In the genomic region with DNA sequence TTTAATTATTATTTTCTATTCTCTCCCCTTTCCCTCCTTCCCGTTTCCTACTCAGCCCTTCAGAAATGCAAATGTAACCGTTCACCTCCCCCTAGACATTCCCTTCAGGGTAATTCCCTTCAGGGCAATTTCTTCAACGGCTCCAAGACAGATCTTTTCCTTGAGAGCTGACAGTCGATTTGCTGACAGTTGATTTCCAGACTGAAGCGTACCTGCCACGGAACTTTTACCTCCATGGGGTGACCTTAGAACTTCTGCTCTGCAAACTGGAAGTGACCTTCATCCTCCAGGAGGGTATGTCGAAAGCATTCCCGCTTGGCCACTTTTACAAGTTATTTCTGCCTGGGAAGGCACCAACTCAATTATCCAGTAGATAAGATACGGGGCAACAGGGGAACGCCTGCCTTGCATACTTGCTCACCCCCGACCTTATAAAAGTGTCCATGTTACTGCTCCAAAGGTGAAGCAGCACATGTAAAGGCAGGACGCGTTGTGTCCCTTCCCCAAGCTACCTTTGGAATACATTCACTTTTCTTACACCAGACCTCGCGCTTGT, we compare ENCODE assay signal across 1 cellular context.
TF ChIP-seq lines count a peak whose summit lies in the region.

No MANE protein-coding gene starts in this region.

TF ChIP-seq in HepG2, 621 proteins besides CTCF, POLR2A, EP300 and RAD21 (continued from another document and continues in another):
- TF ChIP-seq, protein P1, sequence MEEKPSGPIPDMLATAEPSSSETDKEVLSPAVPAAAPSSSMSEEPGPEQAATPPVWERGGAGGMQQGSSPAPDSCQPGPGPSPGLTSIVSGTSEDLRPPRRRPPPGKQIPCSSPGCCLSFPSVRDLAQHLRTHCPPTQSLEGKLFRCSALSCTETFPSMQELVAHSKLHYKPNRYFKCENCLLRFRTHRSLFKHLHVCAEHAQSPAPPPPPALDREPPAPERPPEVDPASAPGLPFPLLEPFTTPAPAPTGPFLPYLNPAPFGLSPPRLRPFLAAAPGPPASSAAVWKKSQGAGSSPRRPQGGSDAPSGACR (CRISPR knock-in tag; IDR thresholded peaks at IDR 0.05) = 0 out of 2 replicates have a peak, but pooled peaks have one; percentile 47
- TF ChIP-seq ZNF430 (CRISPR knock-in tag; IDR thresholded peaks at IDR 0.05) = peak; percentile 69; the same call in 1 of the 2 replicates
- TF ChIP-seq ZNF766 (CRISPR knock-in tag; IDR thresholded peaks at IDR 0.05; ENCODE audit: borderline replicate concordance) = no peak
- TF ChIP-seq SRSF1 (optimal IDR thresholded peaks at IDR 0.05; ENCODE audit: low read depth, low read length) = no peak
- TF ChIP-seq, protein P2, sequence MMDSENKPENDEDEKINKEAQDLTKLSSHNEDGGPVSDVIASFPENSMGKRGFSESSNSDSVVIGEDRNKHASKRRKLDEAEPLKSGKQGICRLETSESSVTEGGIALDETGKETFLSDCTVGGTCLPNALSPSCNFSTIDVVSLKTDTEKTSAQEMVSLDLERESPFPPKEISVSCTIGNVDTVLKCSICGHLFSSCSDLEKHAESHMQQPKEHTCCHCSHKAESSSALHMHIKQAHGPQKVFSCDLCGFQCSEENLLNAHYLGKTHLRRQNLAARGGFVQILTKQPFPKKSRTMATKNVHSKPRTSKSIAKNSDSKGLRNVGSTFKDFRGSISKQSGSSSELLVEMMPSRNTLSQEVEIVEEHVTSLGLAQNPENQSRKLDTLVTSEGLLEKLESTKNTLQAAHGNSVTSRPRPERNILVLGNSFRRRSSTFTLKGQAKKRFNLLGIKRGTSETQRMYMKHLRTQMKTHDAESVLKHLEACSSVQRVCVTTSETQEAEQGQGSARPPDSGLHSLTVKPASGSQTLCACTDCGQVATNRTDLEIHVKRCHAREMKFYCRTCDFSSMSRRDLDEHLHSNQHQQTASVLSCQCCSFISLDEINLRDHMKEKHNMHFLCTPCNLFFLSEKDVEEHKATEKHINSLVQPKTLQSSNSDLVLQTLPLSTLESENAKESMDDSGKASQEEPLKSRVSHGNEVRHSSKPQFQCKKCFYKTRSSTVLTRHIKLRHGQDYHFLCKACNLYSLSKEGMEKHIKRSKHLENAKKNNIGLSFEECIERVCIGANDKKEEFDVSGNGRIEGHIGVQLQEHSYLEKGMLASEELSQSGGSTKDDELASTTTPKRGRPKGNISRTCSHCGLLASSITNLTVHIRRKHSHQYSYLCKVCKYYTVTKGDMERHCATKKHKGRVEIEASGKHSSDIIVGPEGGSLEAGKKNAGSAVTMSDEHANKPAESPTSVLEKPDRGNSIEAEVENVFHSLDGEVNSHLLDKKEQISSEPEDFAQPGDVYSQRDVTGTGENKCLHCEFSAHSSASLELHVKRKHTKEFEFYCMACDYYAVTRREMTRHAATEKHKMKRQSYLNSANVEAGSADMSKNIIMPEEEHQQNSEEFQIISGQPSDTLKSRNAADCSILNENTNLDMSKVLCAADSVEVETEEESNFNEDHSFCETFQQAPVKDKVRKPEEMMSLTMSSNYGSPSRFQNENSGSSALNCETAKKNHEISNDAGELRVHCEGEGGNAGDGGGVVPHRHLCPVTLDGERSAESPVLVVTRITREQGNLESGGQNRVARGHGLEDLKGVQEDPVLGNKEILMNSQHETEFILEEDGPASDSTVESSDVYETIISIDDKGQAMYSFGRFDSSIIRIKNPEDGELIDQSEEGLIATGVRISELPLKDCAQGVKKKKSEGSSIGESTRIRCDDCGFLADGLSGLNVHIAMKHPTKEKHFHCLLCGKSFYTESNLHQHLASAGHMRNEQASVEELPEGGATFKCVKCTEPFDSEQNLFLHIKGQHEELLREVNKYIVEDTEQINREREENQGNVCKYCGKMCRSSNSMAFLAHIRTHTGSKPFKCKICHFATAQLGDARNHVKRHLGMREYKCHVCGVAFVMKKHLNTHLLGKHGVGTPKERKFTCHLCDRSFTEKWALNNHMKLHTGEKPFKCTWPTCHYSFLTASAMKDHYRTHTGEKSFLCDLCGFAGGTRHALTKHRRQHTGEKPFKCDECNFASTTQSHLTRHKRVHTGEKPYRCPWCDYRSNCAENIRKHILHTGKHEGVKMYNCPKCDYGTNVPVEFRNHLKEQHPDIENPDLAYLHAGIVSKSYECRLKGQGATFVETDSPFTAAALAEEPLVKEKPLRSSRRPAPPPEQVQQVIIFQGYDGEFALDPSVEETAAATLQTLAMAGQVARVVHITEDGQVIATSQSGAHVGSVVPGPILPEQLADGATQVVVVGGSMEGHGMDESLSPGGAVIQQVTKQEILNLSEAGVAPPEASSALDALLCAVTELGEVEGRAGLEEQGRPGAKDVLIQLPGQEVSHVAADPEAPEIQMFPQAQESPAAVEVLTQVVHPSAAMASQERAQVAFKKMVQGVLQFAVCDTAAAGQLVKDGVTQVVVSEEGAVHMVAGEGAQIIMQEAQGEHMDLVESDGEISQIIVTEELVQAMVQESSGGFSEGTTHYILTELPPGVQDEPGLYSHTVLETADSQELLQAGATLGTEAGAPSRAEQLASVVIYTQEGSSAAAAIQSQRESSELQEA (CRISPR knock-in tag; IDR thresholded peaks at IDR 0.05; ENCODE audit: not compliant biosample characterization) = no peak
- TF ChIP-seq ZBTB1 (CRISPR knock-in tag; IDR thresholded peaks at IDR 0.05; ENCODE audit: borderline replicate concordance) = no peak
- TF ChIP-seq ZNF326 (CRISPR knock-in tag; IDR thresholded peaks at IDR 0.05; ENCODE audit: borderline replicate concordance) = no peak
- peak; percentile 56; the same call in 1 of the 2 replicates for TF ChIP-seq HMG20A (CRISPR knock-in tag; IDR thresholded peaks at IDR 0.05; ENCODE audit: borderline replicate concordance)
- TF ChIP-seq, protein P3, sequence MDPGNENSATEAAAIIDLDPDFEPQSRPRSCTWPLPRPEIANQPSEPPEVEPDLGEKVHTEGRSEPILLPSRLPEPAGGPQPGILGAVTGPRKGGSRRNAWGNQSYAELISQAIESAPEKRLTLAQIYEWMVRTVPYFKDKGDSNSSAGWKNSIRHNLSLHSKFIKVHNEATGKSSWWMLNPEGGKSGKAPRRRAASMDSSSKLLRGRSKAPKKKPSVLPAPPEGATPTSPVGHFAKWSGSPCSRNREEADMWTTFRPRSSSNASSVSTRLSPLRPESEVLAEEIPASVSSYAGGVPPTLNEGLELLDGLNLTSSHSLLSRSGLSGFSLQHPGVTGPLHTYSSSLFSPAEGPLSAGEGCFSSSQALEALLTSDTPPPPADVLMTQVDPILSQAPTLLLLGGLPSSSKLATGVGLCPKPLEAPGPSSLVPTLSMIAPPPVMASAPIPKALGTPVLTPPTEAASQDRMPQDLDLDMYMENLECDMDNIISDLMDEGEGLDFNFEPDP (CRISPR knock-in tag; conservative IDR thresholded peaks at IDR 0.05) = 0 out of 2 replicates have a peak, but pooled peaks have one; percentile 63
- no peak for TF ChIP-seq RORA (CRISPR knock-in tag; IDR thresholded peaks at IDR 0.05)
- TF ChIP-seq, protein P4, sequence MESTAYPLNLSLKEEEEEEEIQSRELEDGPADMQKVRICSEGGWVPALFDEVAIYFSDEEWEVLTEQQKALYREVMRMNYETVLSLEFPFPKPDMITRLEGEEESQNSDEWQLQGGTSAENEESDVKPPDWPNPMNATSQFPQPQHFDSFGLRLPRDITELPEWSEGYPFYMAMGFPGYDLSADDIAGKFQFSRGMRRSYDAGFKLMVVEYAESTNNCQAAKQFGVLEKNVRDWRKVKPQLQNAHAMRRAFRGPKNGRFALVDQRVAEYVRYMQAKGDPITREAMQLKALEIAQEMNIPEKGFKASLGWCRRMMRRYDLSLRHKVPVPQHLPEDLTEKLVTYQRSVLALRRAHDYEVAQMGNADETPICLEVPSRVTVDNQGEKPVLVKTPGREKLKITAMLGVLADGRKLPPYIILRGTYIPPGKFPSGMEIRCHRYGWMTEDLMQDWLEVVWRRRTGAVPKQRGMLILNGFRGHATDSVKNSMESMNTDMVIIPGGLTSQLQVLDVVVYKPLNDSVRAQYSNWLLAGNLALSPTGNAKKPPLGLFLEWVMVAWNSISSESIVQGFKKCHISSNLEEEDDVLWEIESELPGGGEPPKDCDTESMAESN (CRISPR knock-in tag; conservative IDR thresholded peaks at IDR 0.05) = 0 out of 2 replicates have a peak, but pooled peaks have one; percentile 28
- no peak for TF ChIP-seq SAFB2 (CRISPR knock-in tag; IDR thresholded peaks at IDR 0.05; ENCODE audit: borderline replicate concordance, low read depth)
- no peak for TF ChIP-seq KLF16 (CRISPR knock-in tag; IDR thresholded peaks at IDR 0.05)
- TF ChIP-seq FOXO1 (CRISPR knock-in tag; IDR thresholded peaks at IDR 0.05) = peak; percentile 30; the same call in 1 of the 2 replicates
- TF ChIP-seq, protein P5, sequence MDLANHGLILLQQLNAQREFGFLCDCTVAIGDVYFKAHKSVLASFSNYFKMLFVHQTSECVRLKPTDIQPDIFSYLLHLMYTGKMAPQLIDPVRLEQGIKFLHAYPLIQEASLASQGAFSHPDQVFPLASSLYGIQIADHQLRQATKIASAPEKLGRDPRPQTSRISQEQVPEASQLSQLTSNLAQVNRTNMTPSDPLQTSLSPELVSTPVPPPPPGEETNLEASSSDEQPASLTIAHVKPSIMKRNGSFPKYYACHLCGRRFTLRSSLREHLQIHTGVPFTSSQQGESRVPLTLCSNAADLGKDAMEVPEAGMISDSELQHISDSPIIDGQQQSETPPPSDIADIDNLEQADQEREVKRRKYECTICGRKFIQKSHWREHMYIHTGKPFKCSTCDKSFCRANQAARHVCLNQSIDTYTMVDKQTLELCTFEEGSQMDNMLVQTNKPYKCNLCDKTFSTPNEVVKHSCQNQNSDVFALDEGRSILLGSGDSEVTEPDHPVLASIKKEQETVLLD (CRISPR knock-in tag; IDR thresholded peaks at IDR 0.05; ENCODE audit: low read depth) = no peak
- TF ChIP-seq MEF2D (CRISPR knock-in tag; IDR thresholded peaks at IDR 0.05) = no peak
- no peak for TF ChIP-seq BHLHE40 (IDR thresholded peaks at IDR 0.05; ENCODE audit: low read length)
- no peak for TF ChIP-seq IKZF4 (CRISPR knock-in tag; IDR thresholded peaks at IDR 0.05; ENCODE audit: borderline replicate concordance, low read depth, not compliant biosample characterization)
- TF ChIP-seq ZFP82 (CRISPR knock-in tag; IDR thresholded peaks at IDR 0.05; ENCODE audit: borderline replicate concordance) = no peak
- TF ChIP-seq ZNF274 (CRISPR knock-in tag; IDR thresholded peaks at IDR 0.05) = no peak
- TF ChIP-seq, protein P6, sequence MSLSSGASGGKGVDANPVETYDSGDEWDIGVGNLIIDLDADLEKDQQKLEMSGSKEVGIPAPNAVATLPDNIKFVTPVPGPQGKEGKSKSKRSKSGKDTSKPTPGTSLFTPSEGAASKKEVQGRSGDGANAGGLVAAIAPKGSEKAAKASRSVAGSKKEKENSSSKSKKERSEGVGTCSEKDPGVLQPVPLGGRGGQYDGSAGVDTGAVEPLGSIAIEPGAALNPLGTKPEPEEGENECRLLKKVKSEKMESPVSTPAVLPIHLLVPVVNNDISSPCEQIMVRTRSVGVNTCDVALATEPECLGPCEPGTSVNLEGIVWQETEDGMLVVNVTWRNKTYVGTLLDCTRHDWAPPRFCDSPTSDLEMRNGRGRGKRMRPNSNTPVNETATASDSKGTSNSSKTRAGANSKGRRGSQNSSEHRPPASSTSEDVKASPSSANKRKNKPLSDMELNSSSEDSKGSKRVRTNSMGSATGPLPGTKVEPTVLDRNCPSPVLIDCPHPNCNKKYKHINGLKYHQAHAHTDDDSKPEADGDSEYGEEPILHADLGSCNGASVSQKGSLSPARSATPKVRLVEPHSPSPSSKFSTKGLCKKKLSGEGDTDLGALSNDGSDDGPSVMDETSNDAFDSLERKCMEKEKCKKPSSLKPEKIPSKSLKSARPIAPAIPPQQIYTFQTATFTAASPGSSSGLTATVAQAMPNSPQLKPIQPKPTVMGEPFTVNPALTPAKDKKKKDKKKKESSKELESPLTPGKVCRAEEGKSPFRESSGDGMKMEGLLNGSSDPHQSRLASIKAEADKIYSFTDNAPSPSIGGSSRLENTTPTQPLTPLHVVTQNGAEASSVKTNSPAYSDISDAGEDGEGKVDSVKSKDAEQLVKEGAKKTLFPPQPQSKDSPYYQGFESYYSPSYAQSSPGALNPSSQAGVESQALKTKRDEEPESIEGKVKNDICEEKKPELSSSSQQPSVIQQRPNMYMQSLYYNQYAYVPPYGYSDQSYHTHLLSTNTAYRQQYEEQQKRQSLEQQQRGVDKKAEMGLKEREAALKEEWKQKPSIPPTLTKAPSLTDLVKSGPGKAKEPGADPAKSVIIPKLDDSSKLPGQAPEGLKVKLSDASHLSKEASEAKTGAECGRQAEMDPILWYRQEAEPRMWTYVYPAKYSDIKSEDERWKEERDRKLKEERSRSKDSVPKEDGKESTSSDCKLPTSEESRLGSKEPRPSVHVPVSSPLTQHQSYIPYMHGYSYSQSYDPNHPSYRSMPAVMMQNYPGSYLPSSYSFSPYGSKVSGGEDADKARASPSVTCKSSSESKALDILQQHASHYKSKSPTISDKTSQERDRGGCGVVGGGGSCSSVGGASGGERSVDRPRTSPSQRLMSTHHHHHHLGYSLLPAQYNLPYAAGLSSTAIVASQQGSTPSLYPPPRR (CRISPR knock-in tag; IDR thresholded peaks at IDR 0.05; ENCODE audit: borderline replicate concordance) = 0 out of 2 replicates have a peak, but pooled peaks have one; percentile 18
- TF ChIP-seq, protein P7, sequence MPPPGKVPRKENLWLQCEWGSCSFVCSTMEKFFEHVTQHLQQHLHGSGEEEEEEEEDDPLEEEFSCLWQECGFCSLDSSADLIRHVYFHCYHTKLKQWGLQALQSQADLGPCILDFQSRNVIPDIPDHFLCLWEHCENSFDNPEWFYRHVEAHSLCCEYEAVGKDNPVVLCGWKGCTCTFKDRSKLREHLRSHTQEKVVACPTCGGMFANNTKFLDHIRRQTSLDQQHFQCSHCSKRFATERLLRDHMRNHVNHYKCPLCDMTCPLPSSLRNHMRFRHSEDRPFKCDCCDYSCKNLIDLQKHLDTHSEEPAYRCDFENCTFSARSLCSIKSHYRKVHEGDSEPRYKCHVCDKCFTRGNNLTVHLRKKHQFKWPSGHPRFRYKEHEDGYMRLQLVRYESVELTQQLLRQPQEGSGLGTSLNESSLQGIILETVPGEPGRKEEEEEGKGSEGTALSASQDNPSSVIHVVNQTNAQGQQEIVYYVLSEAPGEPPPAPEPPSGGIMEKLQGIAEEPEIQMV (CRISPR knock-in tag; IDR thresholded peaks at IDR 0.05; ENCODE audit: low read depth) = no peak
- TF ChIP-seq FOXM1 (CRISPR knock-in tag; IDR thresholded peaks at IDR 0.05) = no peak
- TF ChIP-seq, protein P8, sequence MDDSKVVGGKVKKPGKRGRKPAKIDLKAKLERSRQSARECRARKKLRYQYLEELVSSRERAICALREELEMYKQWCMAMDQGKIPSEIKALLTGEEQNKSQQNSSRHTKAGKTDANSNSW (CRISPR knock-in tag; IDR thresholded peaks at IDR 0.05; ENCODE audit: borderline replicate concordance) = no peak
- TF ChIP-seq, protein P9, sequence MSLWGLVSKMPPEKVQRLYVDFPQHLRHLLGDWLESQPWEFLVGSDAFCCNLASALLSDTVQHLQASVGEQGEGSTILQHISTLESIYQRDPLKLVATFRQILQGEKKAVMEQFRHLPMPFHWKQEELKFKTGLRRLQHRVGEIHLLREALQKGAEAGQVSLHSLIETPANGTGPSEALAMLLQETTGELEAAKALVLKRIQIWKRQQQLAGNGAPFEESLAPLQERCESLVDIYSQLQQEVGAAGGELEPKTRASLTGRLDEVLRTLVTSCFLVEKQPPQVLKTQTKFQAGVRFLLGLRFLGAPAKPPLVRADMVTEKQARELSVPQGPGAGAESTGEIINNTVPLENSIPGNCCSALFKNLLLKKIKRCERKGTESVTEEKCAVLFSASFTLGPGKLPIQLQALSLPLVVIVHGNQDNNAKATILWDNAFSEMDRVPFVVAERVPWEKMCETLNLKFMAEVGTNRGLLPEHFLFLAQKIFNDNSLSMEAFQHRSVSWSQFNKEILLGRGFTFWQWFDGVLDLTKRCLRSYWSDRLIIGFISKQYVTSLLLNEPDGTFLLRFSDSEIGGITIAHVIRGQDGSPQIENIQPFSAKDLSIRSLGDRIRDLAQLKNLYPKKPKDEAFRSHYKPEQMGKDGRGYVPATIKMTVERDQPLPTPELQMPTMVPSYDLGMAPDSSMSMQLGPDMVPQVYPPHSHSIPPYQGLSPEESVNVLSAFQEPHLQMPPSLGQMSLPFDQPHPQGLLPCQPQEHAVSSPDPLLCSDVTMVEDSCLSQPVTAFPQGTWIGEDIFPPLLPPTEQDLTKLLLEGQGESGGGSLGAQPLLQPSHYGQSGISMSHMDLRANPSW (CRISPR knock-in tag; IDR thresholded peaks at IDR 0.05; ENCODE audit: borderline replicate concordance) = 0 out of 2 replicates have a peak, but pooled peaks have one; percentile 75
- TF ChIP-seq NBN (conservative IDR thresholded peaks at IDR 0.05) = no peak
- peak; percentile 45 for TF ChIP-seq SAP130 (CRISPR knock-in tag; IDR thresholded peaks at IDR 0.05; ENCODE audit: low read depth)
